Comparison of ENCODE assay signal across 19 cellular contexts in genomic region chr12:21696603-21697002, GRCh38.
"Had no signal": no experiment of that assay in that cellular context is flagged by ENCODE, and none has a peak within 500 bp of the region (broad histone marks: within the 10 kb centered on the region; RNA-seq: fewer than 3 reads in every experiment).

No MANE protein-coding gene starts in this region.

- H3K4me1 Mint-ChIP-seq: stimulated activated naive B cell treated with anti-CD40 and anti-IgM and Interleukin-4, amounts not matched to agents 10 μg/mL and 1 μg/mL and 100 μg/mL, for 72 hours; stimulated activated naive CD8-positive, alpha-beta T cell treated with anti-CD3 and anti-CD28 coated beads, Interleukin-15, amount 100 ng/mL, for 72 hours had no signal

- H3K27ac Mint-ChIP-seq: naive thymus-derived CD4-positive, alpha-beta T cell; stimulated activated naive B cell treated with anti-CD40 and anti-IgM and Interleukin-4, amounts not matched to agents 10 μg/mL and 1 μg/mL and 100 μg/mL, for 72 hours; stimulated activated naive CD8-positive, alpha-beta T cell treated with anti-CD3 and anti-CD28 coated beads, Interleukin-15, amount 100 ng/mL, for 72 hours had no signal

- H3K9me3 Mint-ChIP-seq: naive thymus-derived CD4-positive, alpha-beta T cell; stimulated activated naive B cell treated with anti-CD40 and anti-IgM and Interleukin-4, amounts not matched to agents 10 μg/mL and 1 μg/mL and 100 μg/mL, for 72 hours; stimulated activated naive CD8-positive, alpha-beta T cell treated with anti-CD3 and anti-CD28 coated beads, Interleukin-15, amount 100 ng/mL, for 72 hours had no signal

- H3K27me3 ChIP-seq: colonic mucosa, esophagus squamous epithelium, hepatocyte, neutrophil, transverse colon had no signal

- H2AFZ ChIP-seq: hepatocyte had no signal

- H3K9me3 ChIP-seq: colonic mucosa, esophagus squamous epithelium, neutrophil, thoracic aorta, transverse colon had no signal

- H3K4me3 ChIP-seq: colonic mucosa, esophagus squamous epithelium, hepatocyte, skin epidermis, thoracic aorta, transverse colon had no signal

- H3K4me3 Mint-ChIP-seq: naive thymus-derived CD4-positive, alpha-beta T cell; stimulated activated naive B cell treated with anti-CD40 and anti-IgM and Interleukin-4, amounts not matched to agents 10 μg/mL and 1 μg/mL and 100 μg/mL, for 72 hours; stimulated activated naive CD8-positive, alpha-beta T cell treated with anti-CD3 and anti-CD28 coated beads, Interleukin-15, amount 100 ng/mL, for 72 hours had no signal

- ATAC-seq: left colon; naive thymus-derived CD4-positive, alpha-beta T cell; sciatic nerve; stimulated activated naive B cell treated with anti-CD40 and anti-IgM and Interleukin-4, amounts not matched to agents 10 μg/mL and 1 μg/mL and 100 μg/mL, for 72 hours; stimulated activated naive CD8-positive, alpha-beta T cell treated with anti-CD3 and anti-CD28 coated beads, Interleukin-15, amount 100 ng/mL, for 72 hours had no signal

- H3K36me3 ChIP-seq: colonic mucosa, esophagus squamous epithelium, neutrophil, thoracic aorta, transverse colon had no signal

- H3K36me3 Mint-ChIP-seq: naive thymus-derived CD4-positive, alpha-beta T cell; stimulated activated naive B cell treated with anti-CD40 and anti-IgM and Interleukin-4, amounts not matched to agents 10 μg/mL and 1 μg/mL and 100 μg/mL, for 72 hours had no signal

- H3K4me1 ChIP-seq: colonic mucosa had no signal

- DNase-seq: colonic mucosa; dermis blood vessel endothelial cell; esophagus squamous epithelium; foreskin melanocyte; head of caudate nucleus; left colon; mesendoderm; naive thymus-derived CD4-positive, alpha-beta T cell; posterior cingulate gyrus; stimulated activated CD4-positive, alpha-beta T cell treated with anti-CD3 and anti-CD28 coated beads, Interleukin-2, amount 100 ng/mL, for 24 hours; stimulated activated CD4-positive, alpha-beta T cell treated with anti-CD3 and anti-CD28 coated beads, Interleukin-4, amount 100 ng/mL, for 4 hours; stimulated activated naive B cell treated with anti-CD40 and anti-IgM and Interleukin-4, amounts not matched to agents 10 μg/mL and 1 μg/mL and 100 μg/mL, for 72 hours; stimulated activated naive CD8-positive, alpha-beta T cell treated with anti-CD3 and anti-CD28 coated beads, Interleukin-15, amount 100 ng/mL, for 72 hours; transverse colon had no signal

- H3K79me2 ChIP-seq: hepatocyte had no signal

- H3K27ac ChIP-seq: colonic mucosa, esophagus squamous epithelium, hepatocyte, neutrophil, skin epidermis, thoracic aorta, transverse colon had no signal

- H3K4me2 ChIP-seq: hepatocyte had no signal

- H3K27me3 Mint-ChIP-seq: stimulated activated naive B cell treated with anti-CD40 and anti-IgM and Interleukin-4, amounts not matched to agents 10 μg/mL and 1 μg/mL and 100 μg/mL, for 72 hours; stimulated activated naive CD8-positive, alpha-beta T cell treated with anti-CD3 and anti-CD28 coated beads, Interleukin-15, amount 100 ng/mL, for 72 hours had no signal
